25 cellular contexts compared by ENCODE assay signal in genomic region chr7:135693558-135693957, GRCh38. TPM values are rescaled to one million over a fixed set of nuclear protein-coding genes. Genes with fewer than 3 reads are reported as not detected.
"Had no signal": no experiment of that assay in that cellular context is flagged by ENCODE, and none has a peak within 500 bp of the region (broad histone marks: within the 10 kb centered on the region; RNA-seq: fewer than 3 reads in every experiment).

No MANE protein-coding gene starts in this region.

- H3K27ac Mint-ChIP-seq: activated CD8-positive, alpha-beta memory T cell treated with anti-CD3 and anti-CD28 coated beads, Interleukin-2, amount 10 ng/mL, durations not matched to agents 7 days and 5 days; activated naive CD8-positive, alpha-beta T cell; T-helper 17 cell; WTC11 had no signal

- DNase-seq: activated CD4-positive, alpha-beta T cell treated with anti-CD3 and anti-CD28 coated beads for 48 hours; activated CD4-positive, alpha-beta T cell treated with anti-CD3 and anti-CD28 coated beads, Interleukin-2, amount 50 U/mL, for 4 hours; activated CD4-positive, CD25-positive, alpha-beta regulatory T cell treated with anti-CD3 and anti-CD28 coated beads, Interleukin-2, amount 50 U/mL, for 72 hours; activated CD8-positive, alpha-beta memory T cell treated with anti-CD3 and anti-CD28 coated beads, Interleukin-2, amount 10 ng/mL, durations not matched to agents 7 days and 5 days; activated effector memory CD4-positive, alpha-beta T cell treated with anti-CD3 and anti-CD28 coated beads, Interleukin-2, amount 50 U/mL, for 16 hours; activated naive CD4-positive, alpha-beta T cell treated with Interleukin-2 at 50 U/mL for 16 hours; activated T-cell treated with anti-CD3 and anti-CD28 coated beads, Interleukin-2, amount 50 U/mL, for 4 hours; brain microvascular endothelial cell; caudate nucleus; Karpas-422; MM.1S; NCI-H1105; NCI-H1436; NCI-H1694 treated with DMSO at 0.1 percent for 48 hours; NCI-H2029 treated with DMSO at 0.1 percent for 48 hours; NCI-H345; NCI-H510A treated with DMSO at 0.1 percent for 48 hours; NCI-H69; PC-3; SIG-M5; T-helper 17 cell; T-helper 9 cell had no signal

- ATAC-seq: activated CD8-positive, alpha-beta memory T cell treated with anti-CD3 and anti-CD28 coated beads, Interleukin-2, amount 10 ng/mL, durations not matched to agents 7 days and 5 days; activated T-cell treated with anti-CD3 and anti-CD28 coated beads, Interleukin-2, amount 50 U/mL, for 4 hours; PC-3; T-helper 17 cell; WTC11 had no signal

- H3K4me1 Mint-ChIP-seq: activated CD8-positive, alpha-beta memory T cell treated with anti-CD3 and anti-CD28 coated beads, Interleukin-2, amount 10 ng/mL, durations not matched to agents 7 days and 5 days; T-helper 17 cell had no signal

- H3K4me3 Mint-ChIP-seq: activated CD8-positive, alpha-beta memory T cell treated with anti-CD3 and anti-CD28 coated beads, Interleukin-2, amount 10 ng/mL, durations not matched to agents 7 days and 5 days; activated naive CD8-positive, alpha-beta T cell; activated T-cell treated with anti-CD3 and anti-CD28 coated beads, Interleukin-2, amount 50 U/mL, for 4 hours; T-helper 17 cell; WTC11 had no signal

- FAIRE-seq: RCC 7860 had no signal

- H3K27ac ChIP-seq: brain microvascular endothelial cell had no signal

- H3K27me3 Mint-ChIP-seq: activated CD8-positive, alpha-beta memory T cell treated with anti-CD3 and anti-CD28 coated beads, Interleukin-2, amount 10 ng/mL, durations not matched to agents 7 days and 5 days; activated naive CD8-positive, alpha-beta T cell; T-helper 17 cell had no signal

- H3K27me3 ChIP-seq: brain microvascular endothelial cell had no signal

- H3K9me3 Mint-ChIP-seq: activated T-cell treated with anti-CD3 and anti-CD28 coated beads, Interleukin-2, amount 50 U/mL, for 4 hours; WTC11 had no signal

- H3K36me3 ChIP-seq: brain microvascular endothelial cell had no signal

- H3K36me3 Mint-ChIP-seq: activated CD8-positive, alpha-beta memory T cell treated with anti-CD3 and anti-CD28 coated beads, Interleukin-2, amount 10 ng/mL, durations not matched to agents 7 days and 5 days had no signal

RNA-seq across cellular contexts. Expression of gene SLC13A4, which starts 34.4 kb away (rescaled TPM):
- total RNA-seq: activated CD8-positive, alpha-beta memory T cell treated with anti-CD3 and anti-CD28 coated beads, Interleukin-2, amount 10 ng/mL, durations not matched to agents 7 days and 5 days; activated T-cell treated with anti-CD3 and anti-CD28 coated beads, Interleukin-2, amount 50 U/mL, for 4 hours; PC-3; T-helper 17 cell had no signal

RNA-seq across cellular contexts. Expression of gene FAM180A, which starts 55.1 kb away (rescaled TPM):
- total RNA-seq: activated CD8-positive, alpha-beta memory T cell treated with anti-CD3 and anti-CD28 coated beads, Interleukin-2, amount 10 ng/mL, durations not matched to agents 7 days and 5 days; activated T-cell treated with anti-CD3 and anti-CD28 coated beads, Interleukin-2, amount 50 U/mL, for 4 hours; PC-3; T-helper 17 cell; WTC11 had no signal
